16 cellular contexts compared by ENCODE assay signal in genomic region chr22:28151241-28151640, GRCh38.
"Had no signal": no experiment of that assay in that cellular context is flagged by ENCODE, and none has a peak within 500 bp of the region (broad histone marks: within the 10 kb centered on the region; RNA-seq: fewer than 3 reads in every experiment).

No MANE protein-coding gene starts in this region.

- H3K4me3 ChIP-seq: breast epithelium, colonic mucosa, psoas muscle, suprapubic skin, upper lobe of right lung had no signal

- H3K27me3 ChIP-seq: breast epithelium, colonic mucosa, foreskin keratinocyte, suprapubic skin, upper lobe of right lung had no signal

- DNase-seq: activated CD4-positive, alpha-beta T cell treated with anti-CD3 and anti-CD28 coated beads, Interleukin-2, amount 50 U/mL, for 48 hours; activated CD4-positive, CD25-positive, alpha-beta regulatory T cell treated with anti-CD3 and anti-CD28 coated beads, Interleukin-2, amount 50 U/mL, for 72 hours; activated CD8-positive, alpha-beta memory T cell treated with anti-CD3 and anti-CD28 coated beads, Interleukin-2, amount 10 ng/mL, durations not matched to agents 7 days and 5 days; activated effector memory CD4-positive, alpha-beta T cell treated with anti-CD3 and anti-CD28 coated beads, Interleukin-2, amount 50 U/mL, for 16 hours; activated naive CD8-positive, alpha-beta T cell treated with anti-CD3 and anti-CD28 coated beads, Interleukin-2, amount 10 ng/mL, durations not matched to agents 7 days and 5 days; activated T-cell treated with anti-CD3 and anti-CD28 coated beads, Interleukin-2, amount 50 U/mL, for 24 hours; colonic mucosa; foreskin keratinocyte; left ventricle myocardium superior; nephron progenitor cell; psoas muscle; stimulated activated CD4-positive, alpha-beta T cell treated with anti-CD3 and anti-CD28 coated beads, Interleukin-2, amount 100 ng/mL, for 48 hours; stimulated activated naive CD4-positive, alpha-beta T cell treated with Interleukin-2 at 50 U/mL for 16 hours; upper lobe of right lung had no signal

- H3K9me3 ChIP-seq: breast epithelium, colonic mucosa, psoas muscle, suprapubic skin, upper lobe of right lung had no signal

- H3K4me1 ChIP-seq: breast epithelium, colonic mucosa, psoas muscle had no signal

- H3K36me3 ChIP-seq: breast epithelium, colonic mucosa, suprapubic skin, upper lobe of right lung had no signal

- H3K27ac ChIP-seq: breast epithelium, colonic mucosa, foreskin keratinocyte, psoas muscle, suprapubic skin, upper lobe of right lung had no signal

- ATAC-seq: activated CD8-positive, alpha-beta memory T cell treated with anti-CD3 and anti-CD28 coated beads, Interleukin-2, amount 10 ng/mL, durations not matched to agents 7 days and 5 days; foreskin keratinocyte; left ventricle myocardium superior; psoas muscle; upper lobe of right lung had no signal
